10 cellular contexts compared by ENCODE assay signal in the genomic region with DNA sequence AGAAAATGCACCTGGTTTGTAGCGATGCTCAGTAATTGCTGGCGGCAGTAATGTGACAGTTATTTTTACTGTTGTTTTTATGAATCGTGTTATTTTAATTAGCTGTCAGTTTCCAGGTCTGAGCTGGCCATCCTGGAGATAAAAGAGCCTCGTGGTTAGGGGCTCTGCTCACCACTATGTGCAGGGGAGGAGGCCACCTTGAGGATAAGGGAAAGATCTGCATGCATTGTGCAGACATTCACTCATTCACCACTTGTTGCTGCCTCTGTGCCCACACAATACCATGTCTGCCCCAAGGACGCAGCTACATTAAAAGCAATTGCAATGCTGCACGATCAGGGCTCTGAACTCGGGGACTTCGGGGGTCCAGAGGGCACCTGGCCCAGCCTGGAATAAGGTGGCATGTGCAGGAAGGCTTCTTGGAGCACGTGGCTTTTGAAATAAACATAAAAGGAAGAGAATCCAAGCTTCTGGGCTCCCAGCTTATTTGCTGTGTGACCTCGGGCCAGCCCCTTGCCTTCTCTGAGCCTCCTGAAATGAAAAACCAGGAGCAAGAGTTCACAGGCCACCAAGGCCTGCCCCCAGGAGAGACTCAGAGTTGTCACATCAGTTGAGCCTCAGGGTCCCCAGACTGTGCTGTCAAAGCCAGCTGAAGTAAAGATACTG. TPM values are rescaled to one million over a fixed set of nuclear protein-coding genes. Genes with fewer than 3 reads are reported as not detected.
DNase-seq lines count a peak whose midpoint lies in the region; ATAC-seq, FAIRE-seq and TF ChIP-seq lines count a peak whose summit lies in the region.
"Had no signal": no experiment of that assay in that cellular context is flagged by ENCODE, and none has a peak within 500 bp of the region (broad histone marks: within the 10 kb centered on the region; RNA-seq: fewer than 3 reads in every experiment).

No MANE protein-coding gene starts in this region.

- DNase-seq in NB4 (ENCODE audit: low read depth) (peak; percentile 43), endothelial cell of umbilical vein (ENCODE audit: low read depth, low spot score) (no peak), neural progenitor cell (ENCODE audit: low spot score) (peak; percentile 56), GM13977 (ENCODE audit: low spot score) (no peak), NCI-H2196 (lab: John Stamatoyannopoulos, UW; ENCODE audit: unreplicated experiment) (no peak)
- DNase-seq in stimulated activated naive CD4-positive, alpha-beta T cell treated with Interleukin-2 at 50 U/mL for 16 hours (lab: John Stamatoyannopoulos, UW): no peak
- DNase-seq: activated B cell treated with CpG ODN at 0.5 μM for 24 hours, SJCRH30 had no signal

- TF ChIP-seq CTCF in DOHH2 (IDR thresholded peaks at IDR 0.05; ENCODE audit: low read depth, low read length, poor library complexity, severe bottlenecking) (peak; percentile 19), NB4 (IDR thresholded peaks at IDR 0.05; ENCODE audit: low read depth, low read length) (no peak), endothelial cell of umbilical vein (IDR thresholded peaks at IDR 0.05; ENCODE audit: extremely low read depth in 1 of 2, insufficient read depth in 1 of 2, low read depth in 1 of 2, low read length in 2 of 2) (peak in 1 of 2 donors; percentile 6), neural progenitor cell (IDR thresholded peaks at IDR 0.05) (peak; percentile 44), GM13977 (IDR thresholded peaks at IDR 0.05; ENCODE audit: extremely low read depth, insufficient read depth, missing control alignments) (no peak)

- H3K27ac Mint-ChIP-seq in neural progenitor cell: no peak overlapping the region
- H3K27ac Mint-ChIP-seq: activated B cell treated with CpG ODN at 0.5 μM for 24 hours had no signal

- intact Hi-C loops in endothelial cell of umbilical vein (cut with micrococcal nuclease): no loop called here

- ATAC-seq in HG03095 (IDR thresholded peaks at IDR 0.05; ENCODE audit: unreplicated experiment): no peak

- no peaks in the 10 kb centered on the region for H3K4me1 ChIP-seq in DOHH2 (ENCODE audit: control insufficient read depth, low read length)
- peaks cover 6% of the 10 kb centered on the region for H3K4me1 ChIP-seq in endothelial cell of umbilical vein (ENCODE audit: control insufficient read depth, extremely low read depth, insufficient read depth, low read length)
- peaks cover 23% of the 10 kb centered on the region for H3K4me1 ChIP-seq in neural progenitor cell
- H3K4me1 ChIP-seq: SJCRH30 had no signal

- H3K9me3 Mint-ChIP-seq in neural progenitor cell: no peaks in the 10 kb centered on the region
- H3K9me3 Mint-ChIP-seq: activated B cell treated with CpG ODN at 0.5 μM for 24 hours had no signal

- H3K4me2 ChIP-seq in DOHH2 (ENCODE audit: low read length) (no peak overlapping the region), endothelial cell of umbilical vein (ENCODE audit: insufficient read depth, low read length) (no peak overlapping the region), neural progenitor cell (peak overlapping the region; percentile 25)

- FAIRE-seq in endothelial cell of umbilical vein (lab: Jason Lieb, UNC): no peak

- no TSS peak for BruUV-seq in endothelial cell of umbilical vein (replicated peaks; lab: Mats Ljungman, UMichigan)

- no peaks in the 10 kb centered on the region for H4K20me1 ChIP-seq in DOHH2 (ENCODE audit: control insufficient read depth, insufficient read depth, low read depth, low read length)
- H4K20me1 ChIP-seq in endothelial cell of umbilical vein (replicated peaks; ENCODE audit: control insufficient read depth, extremely low read depth, insufficient read depth, low read length): no peaks in the 10 kb centered on the region
- no peaks in the 10 kb centered on the region for H4K20me1 ChIP-seq in neural progenitor cell (ENCODE audit: low read depth)

- in situ Hi-C loops in GM13977 (cut with MboI; ENCODE audit: low pct_unique_long_range_greater_than_20kb, low sequenced_read_pairs, unreplicated experiment): no loop called here

- peaks cover 14% of the 10 kb centered on the region for H3K27me3 Mint-ChIP-seq in neural progenitor cell (ENCODE audit: insufficient read depth, low read depth)

- H2AFZ ChIP-seq in endothelial cell of umbilical vein (ENCODE audit: low read depth, low read length): no peak overlapping the region
- H2AFZ ChIP-seq in neural progenitor cell (replicated peaks): no peak overlapping the region

- H3K36me3 ChIP-seq in DOHH2 (ENCODE audit: control insufficient read depth, low read length) (no peaks in the 10 kb centered on the region), endothelial cell of umbilical vein (ENCODE audit: control insufficient read depth in 2 of 2, extremely low read depth in 1 of 2, insufficient read depth in 2 of 2, low read length in 2 of 2) (no peaks in the 10 kb centered on the region), neural progenitor cell (no peaks in the 10 kb centered on the region)
- H3K36me3 ChIP-seq: SJCRH30 had no signal

- H3K9me2 ChIP-seq in DOHH2 (replicated peaks; ENCODE audit: control insufficient read depth, low read length): no peaks in the 10 kb centered on the region

- H3K9ac ChIP-seq in endothelial cell of umbilical vein (replicated peaks; ENCODE audit: extremely low read depth, insufficient read depth, low read length): no peak overlapping the region
- no peak overlapping the region for H3K9ac ChIP-seq in neural progenitor cell

- H3K36me3 Mint-ChIP-seq in neural progenitor cell: no peaks in the 10 kb centered on the region

- dilution Hi-C loops in endothelial cell of umbilical vein (cut with MboI; ENCODE audit: extremely low pct_ligation_motif_present, low sequenced_read_pairs): no loop called here

- H3F3A ChIP-seq in DOHH2 (ENCODE audit: control insufficient read depth, insufficient read depth) (no peaks in the 10 kb centered on the region), neural progenitor cell (ENCODE audit: low read depth) (peaks cover 8% of the 10 kb centered on the region)

- H3K9me3 ChIP-seq in DOHH2 (ENCODE audit: control insufficient read depth, insufficient read depth, low read length): no peaks in the 10 kb centered on the region
- H3K9me3 ChIP-seq in endothelial cell of umbilical vein (replicated peaks; ENCODE audit: control insufficient read depth, insufficient read depth, low read length): no peaks in the 10 kb centered on the region
- no peaks in the 10 kb centered on the region for H3K9me3 ChIP-seq in neural progenitor cell (ENCODE audit: low read depth)
- H3K9me3 ChIP-seq: SJCRH30 had no signal

- H3K27me3 ChIP-seq in DOHH2 (ENCODE audit: control insufficient read depth, low read length) (0 out of 2 replicates have a peak, but pooled peaks cover 4% of the 10 kb centered on the region), endothelial cell of umbilical vein (ENCODE audit: control insufficient read depth in 2 of 2, insufficient read depth in 2 of 2, low read length in 2 of 2) (peaks cover 0 to 2% of the 10 kb centered on the region in 2 experiments), neural progenitor cell (no peaks in the 10 kb centered on the region)

- no peaks in the 10 kb centered on the region for H3K79me2 ChIP-seq in DOHH2 (ENCODE audit: control insufficient read depth, low read length)
- H3K79me2 ChIP-seq in endothelial cell of umbilical vein (ENCODE audit: control insufficient read depth, insufficient read depth, low read length): no peaks in the 10 kb centered on the region
- H3K79me2 ChIP-seq in neural progenitor cell (ENCODE audit: low read depth): no peaks in the 10 kb centered on the region

- no peak overlapping the region for H3K4me3 Mint-ChIP-seq in neural progenitor cell
- H3K4me3 Mint-ChIP-seq: activated B cell treated with CpG ODN at 0.5 μM for 24 hours had no signal

- CTCF ChIA-PET in endothelial cell of umbilical vein (lab: Charles Lee): interaction anchor here (1.0 kb wide), 2 partner anchors 21 to 364 kb away, joined by 3 to 4 read pairs; no protein-coding TSS in a partner anchor

- TF ChIP-seq POLR2A in NB4 (IDR thresholded peaks at IDR 0.05; ENCODE audit: extremely low read depth, insufficient read length): no peak
- no peak for TF ChIP-seq POLR2A in endothelial cell of umbilical vein (IDR thresholded peaks at IDR 0.05; ENCODE audit: low read depth, low read length)

- H3K27ac ChIP-seq in DOHH2 (ENCODE audit: low read depth, low read length): no peak overlapping the region
- no peak overlapping the region for H3K27ac ChIP-seq in endothelial cell of umbilical vein (ENCODE audit: insufficient read depth, low read depth, low read length)
- H3K27ac ChIP-seq in neural progenitor cell: no peak overlapping the region
- H3K27ac ChIP-seq: SJCRH30 had no signal

- no peak overlapping the region for H3K4me3 ChIP-seq in DOHH2 (ENCODE audit: low read length)
- no peak overlapping the region for H3K4me3 ChIP-seq in NB4 (ENCODE audit: low read depth, low read length)
- H3K4me3 ChIP-seq in endothelial cell of umbilical vein (replicated peaks in 1 of 3; ENCODE audit: insufficient read depth in 1 of 3, low read depth in 1 of 3, low read length in 3 of 3): no peak overlapping the region
- no peak overlapping the region for H3K4me3 ChIP-seq in neural progenitor cell
- H3K4me3 ChIP-seq: SJCRH30 had no signal

- POLR2A ChIA-PET in endothelial cell of umbilical vein (lab: Charles Lee): no interaction called here

- H3K4me1 Mint-ChIP-seq in neural progenitor cell: peaks cover 27% of the 10 kb centered on the region
- H3K4me1 Mint-ChIP-seq: activated B cell treated with CpG ODN at 0.5 μM for 24 hours had no signal

- H3K9me1 ChIP-seq in endothelial cell of umbilical vein (replicated peaks; ENCODE audit: control insufficient read depth, extremely low read depth, insufficient read depth, low read length): no peaks in the 10 kb centered on the region

TF ChIP-seq in endothelial cell of umbilical vein, 7 proteins besides CTCF, POLR2A, EP300 and RAD21:
- TF ChIP-seq GATA2 (IDR thresholded peaks at IDR 0.05; ENCODE audit: insufficient read depth, insufficient read length, low read depth, low read length): peak; percentile 22
- no peak for TF ChIP-seq JUN (IDR thresholded peaks at IDR 0.05; ENCODE audit: borderline replicate concordance, insufficient read depth, insufficient read length, low read depth)

RNA-seq across cellular contexts. Expression of a gene that starts 44.7 kb away (rescaled TPM):
- 0.07 and 0.09 TPM in 2 replicates for total RNA-seq in endothelial cell of umbilical vein
- polyA plus RNA-seq in endothelial cell of umbilical vein: 0.01 TPM in 1 of 2 replicates, not detected in the other
- polyA plus RNA-seq in endothelial cell of umbilical vein (2011; cell fraction: cytosol; rRNA removed): 0.01 and 0.03 TPM in 2 replicates
- 0.03 TPM in 1 of 2 replicates, not detected in the other for polyA plus RNA-seq in endothelial cell of umbilical vein (2011; cell fraction: nucleus; rRNA removed)
- 0.05 and 0.12 TPM in 2 replicates for polyA plus RNA-seq in endothelial cell of umbilical vein (2012)
- not detected in 2 replicates for polyA minus RNA-seq in endothelial cell of umbilical vein
- 7.7 TPM for polyA minus RNA-seq in endothelial cell of umbilical vein (2011; cell fraction: cytosol; rRNA and poly(A)+ RNA removed)
- not detected in 2 replicates for polyA minus RNA-seq in endothelial cell of umbilical vein (2011; cell fraction: nucleus; rRNA and poly(A)+ RNA removed)
- total RNA-seq in neural progenitor cell (ENCODE audit: low replicate concordance): 4.4 and 5.7 TPM in 2 replicates
- total RNA-seq: activated B cell treated with CpG ODN at 0.5 μM for 24 hours, SJCRH30 had no signal

Comparison
In these comparisons a context has a peak if more than half of its experiments do, and no peak if none do; other contexts are left out.
1. CTCF ChIP-seq: peak in DOHH2 (single experiment) and neural progenitor cell (single experiment); none in NB4 (single experiment) and GM13977 (single experiment).
2. DNase-seq: peak in NB4 (single experiment) and neural progenitor cell (single experiment); none in endothelial cell of umbilical vein (single experiment), stimulated activated naive CD4-positive, alpha-beta T cell treated with Interleukin-2 at 50 U/mL for 16 hours (single experiment), GM13977 (single experiment) and NCI-H2196 (single experiment).